19 cellular contexts compared by ENCODE assay signal in genomic region chr20:35270021-35270902, GRCh38. TPM values are rescaled to one million over a fixed set of nuclear protein-coding genes. Genes with fewer than 3 reads are reported as not detected.
DNase-seq lines count a peak whose midpoint lies in the region; ATAC-seq, FAIRE-seq and TF ChIP-seq lines count a peak whose summit lies in the region.
"Had no signal": no experiment of that assay in that cellular context is flagged by ENCODE, and none has a peak within 500 bp of the region (broad histone marks: within the 10 kb centered on the region; RNA-seq: fewer than 3 reads in every experiment).

No MANE protein-coding gene starts in this region.

- TF ChIP-seq RAD21 in K562 (CRISPR knock-in tag; conservative IDR thresholded peaks at IDR 0.05 in 1 of 2, IDR thresholded peaks at IDR 0.05 in 1 of 2): no peak

- DNase-seq in cardiac muscle cell (ENCODE audit: low read depth in 1 of 2, low spot score in 1 of 2) (no peak), heart left ventricle (no peak), K562 (ENCODE audit: extremely low read depth in 1 of 4, low spot score in 3 of 4) (no peak), HT-29 (ENCODE audit: low spot score) (no peak), D721Med (ENCODE audit: insufficient read length, low spot score) (no peak)
- DNase-seq in naive thymus-derived CD8-positive, alpha-beta T cell: no peak
- DNase-seq: amniotic stem cell, left cardiac atrium had no signal

- H4K20me1 ChIP-seq in K562 (replicated peaks; ENCODE audit: control insufficient read depth, insufficient read depth, low read length): no peaks in the 10 kb centered on the region

- H3K4me3 ChIP-seq in cardiac muscle cell (no peak overlapping the region), heart left ventricle (no peak overlapping the region), K562 (no peak overlapping the region), mesodermal cell (ENCODE audit: extremely low read depth, insufficient read depth, low read length, poor library complexity, severe bottlenecking) (no peak overlapping the region)
- H3K4me3 ChIP-seq: BLaER1, psoas muscle, SJCRH30, testis had no signal

- FAIRE-seq in K562 (lab: Jason Lieb, UNC): no peak
- no peak for FAIRE-seq in D721Med (lab: Jason Lieb, UNC)
- FAIRE-seq: colon, GM19239, RCC 7860 had no signal

- peak overlapping the region in 1 of 2 experiments; percentile 78; a peak in 2 of 4 replicates for H3K9ac ChIP-seq in K562 (ENCODE audit: insufficient read depth in 1 of 2, low read depth in 2 of 2, low read length in 2 of 2)
- H3K9ac ChIP-seq: BLaER1, KMS-11 had no signal

- BruUV-seq in K562 (replicated peaks; lab: Mats Ljungman, UMichigan): no TSS peak

- no peak overlapping the region for H3K4me2 ChIP-seq in K562 (ENCODE audit: insufficient read depth, low read length)
- H3K4me2 ChIP-seq: BLaER1, KMS-11 had no signal

- intact Hi-C loops in heart left ventricle (cut with DNase I) (loop anchor here in 4 of 10 donors (10.0 kb wide), 3 partner anchors 125 to 435 kb away; partner anchors contain the start of genes ACSS2 (in 2 of the 4), GGT7 (in 2 of the 4) and EDEM2 (in 1 of the 4)), K562 (cut with micrococcal nuclease) (no loop called here)

- peaks cover 0 to 41% (median 5%) of the 10 kb centered on the region in 3 donors for H3K36me3 Mint-ChIP-seq in naive thymus-derived CD8-positive, alpha-beta T cell

- no peak overlapping the region for H3K4me3 Mint-ChIP-seq in naive thymus-derived CD8-positive, alpha-beta T cell
- H3K4me3 Mint-ChIP-seq: activated CD8-positive, alpha-beta T cell treated with anti-CD3 and anti-CD28 coated beads, Interleukin-2, amount 10 ng/mL, durations not matched to agents 7 days and 5 days had no signal

- peaks cover 1 to 23% (median 20%) of the 10 kb centered on the region in 4 donors for H3K4me1 Mint-ChIP-seq in naive thymus-derived CD8-positive, alpha-beta T cell

- H3K27ac ChIP-seq in cardiac muscle cell (peak overlapping the region; percentile 62), heart left ventricle (no peak overlapping the region), K562 (ENCODE audit: extremely low read depth, low read depth, low read length) (peak overlapping the region; percentile 49; the same call in 1 of the 3 replicates), mesodermal cell (ENCODE audit: low read depth, low read length, severe bottlenecking) (peak overlapping the region; percentile 45)
- H3K27ac ChIP-seq: BLaER1, KMS-11, psoas muscle, SJCRH30, testis had no signal

- H3K27me3 Mint-ChIP-seq in naive thymus-derived CD8-positive, alpha-beta T cell: no peaks in the 10 kb centered on the region

- H3K79me2 ChIP-seq in K562 (ENCODE audit: control insufficient read depth, insufficient read depth, low read length): no peaks in the 10 kb centered on the region

- no peaks in the 10 kb centered on the region for H3K9me3 Mint-ChIP-seq in naive thymus-derived CD8-positive, alpha-beta T cell

- TF ChIP-seq CTCF in cardiac muscle cell (IDR thresholded peaks at IDR 0.05; ENCODE audit: low read depth, low read length) (no peak), heart left ventricle (IDR thresholded peaks at IDR 0.05) (no peak), K562 (IDR thresholded peaks at IDR 0.05 in 2 of 3, conservative IDR thresholded peaks at IDR 0.05 in 1 of 3; ENCODE audit: insufficient read depth in 2 of 3, low read depth in 1 of 3, low read length in 3 of 3) (no peak), D721Med (IDR thresholded peaks at IDR 0.05; ENCODE audit: insufficient read depth, missing control alignments) (no peak)

- TF ChIP-seq POLR2A in heart left ventricle (IDR thresholded peaks at IDR 0.05) (no peak), K562 (conservative IDR thresholded peaks at IDR 0.05) (no peak)

- H3K4me1 ChIP-seq in cardiac muscle cell (ENCODE audit: low read depth) (peaks cover 9% of the 10 kb centered on the region), heart left ventricle (peaks cover 0 to 15% (median 0%) of the 10 kb centered on the region in 12 donors), K562 (replicated peaks in 1 of 2; ENCODE audit: control insufficient read depth in 2 of 2, insufficient read depth in 2 of 2, low read length in 2 of 2) (peaks cover 8 to 38% of the 10 kb centered on the region in 2 experiments; a peak in 4 of 5 replicates), mesodermal cell (ENCODE audit: control insufficient read depth, insufficient read depth, low read length, poor library complexity, severe bottlenecking) (peaks cover 5% of the 10 kb centered on the region)
- H3K4me1 ChIP-seq: psoas muscle, SJCRH30, testis had no signal

- H3K27me3 ChIP-seq in cardiac muscle cell (no peaks in the 10 kb centered on the region), heart left ventricle (no peaks in the 10 kb centered on the region), K562 (ENCODE audit: control insufficient read depth in 2 of 2, insufficient read depth in 2 of 2, low read length in 2 of 2) (no peaks in the 10 kb centered on the region)
- H3K27me3 ChIP-seq: BLaER1, SJCRH30, testis had no signal

- H3K9me1 ChIP-seq in K562 (ENCODE audit: control insufficient read depth, insufficient read depth, low read length): no peaks in the 10 kb centered on the region

- CTCF ChIA-PET in K562 (lab: Yijun Ruan, JAX; ENCODE audit: low intra/inter-chr PET ratio): interaction anchor here (0.6 to 5.3 kb wide), 2 partner anchors 125 to 898 kb away, joined by 4 to 28 read pairs; partner anchors contain the start of gene EDEM2

- H3K36me3 ChIP-seq in cardiac muscle cell (no peaks in the 10 kb centered on the region), heart left ventricle (peaks cover 0 to 72% (median 29%) of the 10 kb centered on the region in 9 donors), K562 (ENCODE audit: control insufficient read depth, insufficient read depth, low read length) (peaks cover 3% of the 10 kb centered on the region; the same call in 1 of the 3 replicates), mesodermal cell (ENCODE audit: control insufficient read depth, insufficient read depth, low read length) (peaks cover 8% of the 10 kb centered on the region)
- H3K36me3 ChIP-seq: SJCRH30 had no signal

- no peak for TF ChIP-seq EP300 in K562 (IDR thresholded peaks at IDR 0.05; ENCODE audit: low read length)

- ATAC-seq in heart left ventricle: no peak
- no peak for ATAC-seq in K562
- ATAC-seq in naive thymus-derived CD8-positive, alpha-beta T cell: no peak

- POLR2A ChIA-PET in K562 (lab: Yijun Ruan, JAX): interaction anchor here (0.6 to 2.0 kb wide), 10 partner anchors 9 to 223 kb away, joined by 3 to 10 read pairs (median 4); partner anchors contain the start of genes EDEM2 and EIF6
- POLR2A ChIA-PET in naive thymus-derived CD8-positive, alpha-beta T cell (lab: Charles Lee): no interaction called here

- H2AFZ ChIP-seq in K562 (ENCODE audit: low read depth, low read length): peak overlapping the region; percentile 80; the same call in 1 of the 2 replicates

- in situ Hi-C loops in K562 (cut with MboI): no loop called here

- H3K9me3 ChIP-seq in cardiac muscle cell (ENCODE audit: low read depth) (no peaks in the 10 kb centered on the region), heart left ventricle (no peaks in the 10 kb centered on the region), K562 (replicated peaks; ENCODE audit: control insufficient read depth, insufficient read depth, low read depth, low read length) (no peaks in the 10 kb centered on the region), mesodermal cell (ENCODE audit: control insufficient read depth, low read length) (no peaks in the 10 kb centered on the region)
- H3K9me3 ChIP-seq: BLaER1, psoas muscle, SJCRH30, testis had no signal

- 88 to 91% (median 88%) methylated on average over 18 to 19 of the region's 19 CpGs for WGBS in heart left ventricle, 4 donors
- 79% methylated on average over 19 of the region's 19 CpGs for WGBS in K562 (ENCODE audit: insufficient coverage, low coverage, missing lambda C conversion rate)
- 93 to 95% methylated on average over 18 to 19 of the region's 19 CpGs for WGBS in mesodermal cell (ENCODE audit: insufficient coverage in 2 of 2), 2 experiments

- peak overlapping the region in 5 of 10 donors; percentile 27 to 90 (median 36) for H3K27ac Mint-ChIP-seq in naive thymus-derived CD8-positive, alpha-beta T cell

RNA-seq across cellular contexts. Expression of gene MMP24OS, which starts 7.7 kb away (rescaled TPM):
- total RNA-seq in cardiac muscle cell (29.4 and 34.9 TPM in 2 replicates), heart left ventricle (10 to 100 TPM; 17.5 to 64.8 (median 41.6) TPM), K562 (2014; rRNA removed) (11.4 and 16.0 TPM in 2 replicates), K562 (2014; rRNA removed; fragmentation: Illumina TruSeq; extraction: Trizol) (3.8 and 5.6 TPM in 2 replicates), K562 (2015; rRNA removed; fragmentation: Illumina TruSeq; extraction: Trizol) (10.4 and 12.6 TPM in 2 replicates), K562 (2021) (38.6 and 41.5 TPM in 2 replicates)
- polyA plus RNA-seq in cardiac muscle cell (42.5 and 61.4 TPM in 2 replicates), heart left ventricle (10 to 100 TPM; 11.7 to 41.9 TPM), K562 (2011; rRNA removed) (13.1 and 16.3 TPM in 2 replicates), K562 (2014; fragmentation: Illumina TruSeq; extraction: Trizol) (18.8 and 25.0 TPM in 2 replicates), K562 (2014; fragmentation: Nextera tagmentation; extraction: Ambion mirVana) (1 to 10 TPM in 1 of 2 experiments, under 1 TPM in 1; 0.92 to 1.6 TPM), K562 (2014; rRNA removed) (26.5 and 33.5 TPM in 2 replicates)
- 26.2 and 52.1 TPM in 2 replicates for total RNA-seq in K562 (2011; cell fraction: chromatin; rRNA removed; ENCODE audit: low replicate concordance)
- total RNA-seq in K562 (2011; cell fraction: nucleolus; rRNA removed): 35.3 and 46.4 TPM in 2 replicates
- total RNA-seq in K562 (2011; cell fraction: nucleoplasm; rRNA removed): 35.9 and 37.4 TPM in 2 replicates
- polyA plus RNA-seq in K562 (2011; cell fraction: cytosol; rRNA removed): 22.7 and 39.5 TPM in 2 replicates
- 37.9 and 58.3 TPM in 2 replicates for polyA plus RNA-seq in K562 (2011; cell fraction: nucleus; rRNA removed)
- 23.8 and 45.8 TPM in 2 replicates for polyA plus RNA-seq in K562 (2012)
- 5.0 and 6.8 TPM in 2 replicates for polyA minus RNA-seq in K562 (2011; rRNA and poly(A)+ RNA removed)
- 16.2 and 26.1 TPM in 2 replicates for polyA minus RNA-seq in K562 (2011; cell fraction: cytosol; rRNA and poly(A)+ RNA removed)
- polyA minus RNA-seq in K562 (2011; cell fraction: nucleus; rRNA and poly(A)+ RNA removed): 20.1 and 29.2 TPM in 2 replicates
- 77.1 TPM for polyA plus RNA-seq in mesodermal cell (2013, experiment 1 of 2)
- 70.8 TPM for polyA plus RNA-seq in mesodermal cell (2013, experiment 2 of 2)
- 31.6 and 40.1 TPM in 2 replicates for total RNA-seq in HT-29 (2014; rRNA removed; shearing (Covaris generic))
- 10 to 100 TPM; 83.4 to 85.9 TPM for total RNA-seq in naive thymus-derived CD8-positive, alpha-beta T cell
- polyA plus RNA-seq in naive thymus-derived CD8-positive, alpha-beta T cell: 10 to 100 TPM in 1 of 3 donors, 1 to 10 TPM in 2; 7.6 to 12.3 (median 9.0) TPM

RNA-seq across cellular contexts. Expression of gene EIF6, which starts 14.3 kb away (rescaled TPM):
- total RNA-seq in cardiac muscle cell (80.4 and 129 TPM in 2 replicates), heart left ventricle (10 to 100 TPM; 27.5 to 65.0 (median 42.1) TPM), K562 (2014; rRNA removed) (200 and 244 TPM in 2 replicates), K562 (2014; rRNA removed; fragmentation: Illumina TruSeq; extraction: Trizol) (132 and 180 TPM in 2 replicates), K562 (2015; rRNA removed; fragmentation: Illumina TruSeq; extraction: Trizol) (179 and 180 TPM in 2 replicates), K562 (2021) (229 and 249 TPM in 2 replicates)
- polyA plus RNA-seq in cardiac muscle cell (186 and 203 TPM in 2 replicates), heart left ventricle (100 to 1,000 TPM in 1 of 2 donors, 10 to 100 TPM in 1; 32.8 to 150 TPM), K562 (2011; rRNA removed) (165 and 190 TPM in 2 replicates), K562 (2014; fragmentation: Illumina TruSeq; extraction: Trizol) (247 and 288 TPM in 2 replicates), K562 (2014; fragmentation: Nextera tagmentation; extraction: Ambion mirVana) (100 to 1,000 TPM; 807 to 832 TPM), K562 (2014; rRNA removed) (230 and 241 TPM in 2 replicates)
- 22.6 and 68.4 TPM in 2 replicates for total RNA-seq in K562 (2011; cell fraction: chromatin; rRNA removed; ENCODE audit: low replicate concordance)
- total RNA-seq in K562 (2011; cell fraction: nucleolus; rRNA removed): 89.9 and 93.2 TPM in 2 replicates
- total RNA-seq in K562 (2011; cell fraction: nucleoplasm; rRNA removed): 54.0 and 63.2 TPM in 2 replicates
- 339 and 577 TPM in 2 replicates for polyA plus RNA-seq in K562 (2011; cell fraction: cytosol; rRNA removed)
- 164 and 201 TPM in 2 replicates for polyA plus RNA-seq in K562 (2011; cell fraction: nucleus; rRNA removed)
- polyA plus RNA-seq in K562 (2012): 165 and 193 TPM in 2 replicates
- 99.7 and 134 TPM in 2 replicates for polyA minus RNA-seq in K562 (2011; rRNA and poly(A)+ RNA removed)
- 80.7 and 88.0 TPM in 2 replicates for polyA minus RNA-seq in K562 (2011; cell fraction: cytosol; rRNA and poly(A)+ RNA removed)
- polyA minus RNA-seq in K562 (2011; cell fraction: nucleus; rRNA and poly(A)+ RNA removed): 28.8 and 42.4 TPM in 2 replicates
- polyA plus RNA-seq in mesodermal cell (2013, experiment 1 of 2): 109 TPM
- polyA plus RNA-seq in mesodermal cell (2013, experiment 2 of 2): 92.7 TPM
- 508 and 511 TPM in 2 replicates for total RNA-seq in HT-29 (2014; rRNA removed; shearing (Covaris generic))
- total RNA-seq in naive thymus-derived CD8-positive, alpha-beta T cell: 10 to 100 TPM; 54.7 to 60.9 TPM
- polyA plus RNA-seq in naive thymus-derived CD8-positive, alpha-beta T cell: 100 to 1,000 TPM; 155 to 174 (median 157) TPM

RNA-seq across cellular contexts. Expression of gene FAM83C, which starts 22.0 kb away (rescaled TPM):
- total RNA-seq in cardiac muscle cell (0.49 TPM in 1 of 2 replicates, not detected in the other), heart left ventricle (not detected), K562 (2014; rRNA removed) (not detected in 2 replicates), K562 (2014; rRNA removed; fragmentation: Illumina TruSeq; extraction: Trizol) (not detected in 2 replicates), K562 (2015; rRNA removed; fragmentation: Illumina TruSeq; extraction: Trizol) (not detected in 2 replicates), K562 (2021) (not detected in 2 replicates)
- polyA plus RNA-seq in cardiac muscle cell (not detected in 2 replicates), heart left ventricle (not detected), K562 (2011; rRNA removed) (not detected in 2 replicates), K562 (2014; fragmentation: Illumina TruSeq; extraction: Trizol) (not detected in 2 replicates), K562 (2014; fragmentation: Nextera tagmentation; extraction: Ambion mirVana) (not detected), K562 (2014; rRNA removed) (not detected in 2 replicates)
- total RNA-seq in K562 (2011; cell fraction: chromatin; rRNA removed; ENCODE audit: low replicate concordance): not detected in 2 replicates
- not detected in 2 replicates for total RNA-seq in K562 (2011; cell fraction: nucleolus; rRNA removed)
- total RNA-seq in K562 (2011; cell fraction: nucleoplasm; rRNA removed): not detected in 2 replicates
- polyA plus RNA-seq in K562 (2011; cell fraction: cytosol; rRNA removed): not detected in 2 replicates
- polyA plus RNA-seq in K562 (2011; cell fraction: nucleus; rRNA removed): 0.04 TPM in 1 of 2 replicates, not detected in the other
- polyA plus RNA-seq in K562 (2012): not detected in 2 replicates
- polyA minus RNA-seq in K562 (2011; rRNA and poly(A)+ RNA removed): not detected in 2 replicates
- not detected in 2 replicates for polyA minus RNA-seq in K562 (2011; cell fraction: cytosol; rRNA and poly(A)+ RNA removed)
- polyA minus RNA-seq in K562 (2011; cell fraction: nucleus; rRNA and poly(A)+ RNA removed): not detected in 2 replicates
- polyA plus RNA-seq in mesodermal cell (2013, experiment 1 of 2): not detected
- not detected for polyA plus RNA-seq in mesodermal cell (2013, experiment 2 of 2)
- 0.37 and 0.81 TPM in 2 replicates for total RNA-seq in HT-29 (2014; rRNA removed; shearing (Covaris generic))
- not detected for total RNA-seq in naive thymus-derived CD8-positive, alpha-beta T cell
- polyA plus RNA-seq in naive thymus-derived CD8-positive, alpha-beta T cell: not detected
- total RNA-seq: activated CD8-positive, alpha-beta T cell treated with anti-CD3 and anti-CD28 coated beads, Interleukin-2, amount 10 ng/mL, durations not matched to agents 7 days and 5 days; fibroblast of villous mesenchyme; left cardiac atrium; psoas muscle; SJCRH30 had no signal

RNA-seq across cellular contexts. Expression of gene MMP24, which starts 43.8 kb away (rescaled TPM):
- total RNA-seq in cardiac muscle cell (8.7 and 8.9 TPM in 2 replicates), heart left ventricle (1 to 10 TPM in 1 of 9 donors, under 1 TPM in 8; 0.05 to 10.0 (median 0.33) TPM), K562 (2014; rRNA removed) (not detected in 2 replicates), K562 (2014; rRNA removed; fragmentation: Illumina TruSeq; extraction: Trizol) (0.03 TPM in 1 of 2 replicates, not detected in the other), K562 (2015; rRNA removed; fragmentation: Illumina TruSeq; extraction: Trizol) (0.07 and 0.08 TPM in 2 replicates), K562 (2021) (0.09 TPM in 1 of 2 replicates, not detected in the other)
- polyA plus RNA-seq in cardiac muscle cell (3.4 and 5.9 TPM in 2 replicates), heart left ventricle (under 1 TPM; 0.10 to 0.19 TPM), K562 (2011; rRNA removed) (0.03 and 0.05 TPM in 2 replicates), K562 (2014; fragmentation: Illumina TruSeq; extraction: Trizol) (0.03 and 0.04 TPM in 2 replicates), K562 (2014; fragmentation: Nextera tagmentation; extraction: Ambion mirVana) (not detected), K562 (2014; rRNA removed) (not detected in 2 replicates)
- total RNA-seq in K562 (2011; cell fraction: chromatin; rRNA removed; ENCODE audit: low replicate concordance): 0.18 and 0.23 TPM in 2 replicates
- total RNA-seq in K562 (2011; cell fraction: nucleolus; rRNA removed): 0.13 and 0.17 TPM in 2 replicates
- total RNA-seq in K562 (2011; cell fraction: nucleoplasm; rRNA removed): 0.15 TPM in 1 of 2 replicates, not detected in the other
- 0.04 and 0.09 TPM in 2 replicates for polyA plus RNA-seq in K562 (2011; cell fraction: cytosol; rRNA removed)
- 0.10 and 0.13 TPM in 2 replicates for polyA plus RNA-seq in K562 (2011; cell fraction: nucleus; rRNA removed)
- 0.09 and 0.19 TPM in 2 replicates for polyA plus RNA-seq in K562 (2012)
- polyA minus RNA-seq in K562 (2011; rRNA and poly(A)+ RNA removed): 0.06 TPM in 1 of 2 replicates, not detected in the other
- not detected in 2 replicates for polyA minus RNA-seq in K562 (2011; cell fraction: cytosol; rRNA and poly(A)+ RNA removed)
- 0.13 and 0.22 TPM in 2 replicates for polyA minus RNA-seq in K562 (2011; cell fraction: nucleus; rRNA and poly(A)+ RNA removed)
- polyA plus RNA-seq in mesodermal cell (2013, experiment 1 of 2): 0.88 TPM
- 0.76 TPM for polyA plus RNA-seq in mesodermal cell (2013, experiment 2 of 2)
- total RNA-seq in HT-29 (2014; rRNA removed; shearing (Covaris generic)): 5.7 and 6.3 TPM in 2 replicates
- total RNA-seq in naive thymus-derived CD8-positive, alpha-beta T cell: not detected
- polyA plus RNA-seq in naive thymus-derived CD8-positive, alpha-beta T cell: under 1 TPM; 0.07 to 0.13 (median 0.08) TPM
- total RNA-seq: activated CD8-positive, alpha-beta T cell treated with anti-CD3 and anti-CD28 coated beads, Interleukin-2, amount 10 ng/mL, durations not matched to agents 7 days and 5 days; SJCRH30 had no signal

Comparison
In these comparisons a context has a peak if more than half of its experiments do, and no peak if none do; other contexts are left out.
1. H3K27ac ChIP-seq: peak in cardiac muscle cell (single experiment), K562 (single experiment) and mesodermal cell (single experiment); none in heart left ventricle (0 of 12).